In the genomic region with DNA sequence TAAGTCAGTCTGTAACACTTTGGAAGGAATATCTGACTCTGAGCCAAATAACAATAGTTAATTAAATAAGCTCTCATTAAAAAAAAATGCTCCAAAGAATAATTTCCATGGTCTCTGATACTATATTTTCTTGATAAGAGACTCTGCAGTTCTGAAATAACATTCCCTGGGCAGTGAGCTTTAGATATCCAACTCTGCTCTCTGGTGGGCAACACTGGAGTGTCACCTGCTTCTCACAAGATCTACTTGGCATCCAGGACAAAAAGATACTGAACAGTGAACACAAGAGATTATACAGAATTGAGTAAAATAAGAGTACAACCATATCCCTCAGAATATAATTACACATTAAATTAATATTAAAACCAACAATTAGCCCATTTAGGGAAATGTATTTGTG, we compare ENCODE assay signal across 8 cellular contexts. TPM values are rescaled to one million over a fixed set of nuclear protein-coding genes. Genes with fewer than 3 reads are reported as not detected.
DNase-seq lines count a peak whose midpoint lies in the region; ATAC-seq, FAIRE-seq and TF ChIP-seq lines count a peak whose summit lies in the region.

No MANE protein-coding gene starts in this region.

- peaks cover 35% of the 10 kb centered on the region for H3K36me3 Mint-ChIP-seq in activated naive CD4-positive, alpha-beta T cell treated with anti-CD3 and anti-CD28 coated beads for 36 hours (ENCODE audit: low read depth)

- peak; percentile 10 for DNase-seq in CD1c-positive myeloid dendritic cell (ENCODE audit: extremely low spot score)
- peak; percentile 50 for DNase-seq in HT-29 (ENCODE audit: low spot score)
- peak; percentile 67 for DNase-seq in amniotic epithelial cell (ENCODE audit: low read depth)
- peak; percentile 77 for DNase-seq in left kidney (ENCODE audit: low read depth, low spot score)
- no peak for DNase-seq in midbrain (lab: John Stamatoyannopoulos, UW)
- no peak for DNase-seq in H54 (ENCODE audit: insufficient read length, low spot score)
- DNase-seq in activated naive CD4-positive, alpha-beta T cell treated with anti-CD3 and anti-CD28 coated beads for 36 hours = no peak

- H3K27me3 Mint-ChIP-seq in activated naive CD4-positive, alpha-beta T cell treated with anti-CD3 and anti-CD28 coated beads for 36 hours (ENCODE audit: low read depth) = no peaks in the 10 kb centered on the region

- intact Hi-C loops in activated naive CD4-positive, alpha-beta T cell treated with anti-CD3 and anti-CD28 coated beads for 36 hours (cut with micrococcal nuclease) = no loop called here

- TF ChIP-seq POLR2A in H54 (IDR thresholded peaks at IDR 0.05; ENCODE audit: low read depth, low read length) = no peak

- no peaks in the 10 kb centered on the region for H3K4me1 Mint-ChIP-seq in activated naive CD4-positive, alpha-beta T cell treated with anti-CD3 and anti-CD28 coated beads for 36 hours (ENCODE audit: low read depth)

- no peak for FAIRE-seq in H54 (lab: Jason Lieb, UNC)

- H3K4me3 Mint-ChIP-seq in activated naive CD4-positive, alpha-beta T cell treated with anti-CD3 and anti-CD28 coated beads for 36 hours = no peak overlapping the region

- no peaks in the 10 kb centered on the region for H3K9me3 Mint-ChIP-seq in activated naive CD4-positive, alpha-beta T cell treated with anti-CD3 and anti-CD28 coated beads for 36 hours

- CTCF ChIA-PET in activated naive CD4-positive, alpha-beta T cell treated with anti-CD3 and anti-CD28 coated beads for 36 hours (lab: Charles Lee) = interaction anchor here (0.7 to 1.1 kb wide), 3 partner anchors 8 to 173 kb away, joined by 3 to 5 read pairs (median 4); no protein-coding TSS in a partner anchor

- no peak overlapping the region for H3K27ac Mint-ChIP-seq in activated naive CD4-positive, alpha-beta T cell treated with anti-CD3 and anti-CD28 coated beads for 36 hours

- ATAC-seq in HG02759 (IDR thresholded peaks at IDR 0.05; ENCODE audit: unreplicated experiment) = no peak

RNA-seq across cellular contexts. Expression of a gene that starts 13.7 kb away (rescaled TPM):
- 1.8 and 3.9 TPM in 2 replicates for total RNA-seq in HT-29 (2014; rRNA removed; shearing (Covaris generic))
- 10 to 100 TPM; 60.9 to 61.5 TPM for total RNA-seq in activated naive CD4-positive, alpha-beta T cell treated with anti-CD3 and anti-CD28 coated beads for 36 hours

RNA-seq across cellular contexts. Expression of a gene that starts 42.5 kb away (rescaled TPM):
- not detected in 2 replicates for total RNA-seq in HT-29 (2014; rRNA removed; shearing (Covaris generic))
- not detected for total RNA-seq in activated naive CD4-positive, alpha-beta T cell treated with anti-CD3 and anti-CD28 coated beads for 36 hours

RNA-seq across cellular contexts. Expression of a gene that starts 55.8 kb away (rescaled TPM):
- total RNA-seq in HT-29 (2014; rRNA removed; shearing (Covaris generic)) = not detected in 2 replicates
- not detected for total RNA-seq in activated naive CD4-positive, alpha-beta T cell treated with anti-CD3 and anti-CD28 coated beads for 36 hours

Comparison
In these comparisons a context has a peak if more than half of its experiments do, and no peak if none do; other contexts are left out.
1. DNase-seq: peak in CD1c-positive myeloid dendritic cell (single experiment), HT-29 (single experiment), amniotic epithelial cell (single experiment) and left kidney (single experiment); none in midbrain (single experiment), H54 (single experiment) and activated naive CD4-positive, alpha-beta T cell treated with anti-CD3 and anti-CD28 coated beads for 36 hours (single experiment).
2. RNA of a gene that starts 13.7 kb away (total RNA-seq): 60.9 to 61.5 TPM in activated naive CD4-positive, alpha-beta T cell treated with anti-CD3 and anti-CD28 coated beads for 36 hours; 1.8 to 3.9 TPM in HT-29; every median in the first group is over 10 times any median in the second.